In genomic region chr14:73231874-73232851, GRCh38 we compare ENCODE assay signal across 8 cellular contexts. TPM values are rescaled to one million over a fixed set of nuclear protein-coding genes. Genes with fewer than 3 reads are reported as not detected.
A peak's percentile ranks its signal among the peaks of the same experiment; 100 is the strongest.
DNase-seq lines count a peak whose midpoint lies in the region; ATAC-seq and TF ChIP-seq lines count a peak whose summit lies in the region.

No MANE protein-coding gene starts in this region.

- H3K9ac ChIP-seq in SK-N-SH, result no peak overlapping the region

- H3K4me2 ChIP-seq in GM23338, result peak overlapping the region; percentile 45; the same call in 1 of the 2 replicates
- H3K4me2 ChIP-seq in SK-N-SH, result no peak overlapping the region

- TF ChIP-seq RAD21 in SK-N-SH (IDR thresholded peaks at IDR 0.05; ENCODE audit: low read length), result peak; percentile 33; the same call in 1 of the 2 replicates

- H3K27ac ChIP-seq in GM23338 (ENCODE audit: low read depth) (no peak overlapping the region), SK-N-SH (ENCODE audit: low read depth in 2 of 2, low read length in 1 of 2) (no peak overlapping the region)

- no peak overlapping the region for H3K27ac Mint-ChIP-seq in GM23338

- peaks cover 34% of the 10 kb centered on the region for H3K27me3 Mint-ChIP-seq in GM23338 (ENCODE audit: insufficient read depth, low read depth, poor library complexity)

- DNase-seq in ACHN, result peak; percentile 38
- peak; percentile 87 for DNase-seq in GM23338 (ENCODE audit: low spot score)
- DNase-seq in SK-N-SH, result peak; percentile 42
- DNase-seq in iPS-NIHi11 (ENCODE audit: low spot score), result peak; percentile 73
- DNase-seq in AG08395 (ENCODE audit: low spot score), result no peak

- CTCF ChIA-PET in SK-N-SH (lab: Yijun Ruan, JAX), result interaction anchor here (0.6 to 1.5 kb wide), 6 partner anchors 12 to 230 kb away, joined by 3 to 4 read pairs (median 3); no protein-coding TSS in a partner anchor

- H3K27me3 ChIP-seq in GM23338 (ENCODE audit: insufficient read depth), result peaks cover 16% of the 10 kb centered on the region
- peaks cover 29% of the 10 kb centered on the region for H3K27me3 ChIP-seq in SK-N-SH (ENCODE audit: insufficient read depth)

- POLR2A ChIA-PET in SK-N-SH (lab: Yijun Ruan, JAX), result no interaction called here

- no peaks in the 10 kb centered on the region for H3K9me2 ChIP-seq in GM23338 (ENCODE audit: insufficient read depth)
- H3K9me2 ChIP-seq in SK-N-SH, result no peaks in the 10 kb centered on the region

- TF ChIP-seq EP300 in SK-N-SH (IDR thresholded peaks at IDR 0.05; ENCODE audit: borderline replicate concordance in 1 of 2, low read depth in 1 of 2, low read length in 1 of 2), result no peak

- TF ChIP-seq CTCF in GM23338 (conservative IDR thresholded peaks at IDR 0.05; ENCODE audit: low read depth in 2 of 2) (peak; percentile 63 to 81), SK-N-SH (IDR thresholded peaks at IDR 0.05) (peak; percentile 31)

- H3K4me3 Mint-ChIP-seq in GM23338, result no peak overlapping the region

- H3K4me1 ChIP-seq in GM23338 (ENCODE audit: insufficient read depth) (peaks cover 53% of the 10 kb centered on the region), SK-N-SH (ENCODE audit: control insufficient read depth in 1 of 2, insufficient read depth in 2 of 2, low read depth in 1 of 2, low read length in 1 of 2) (peaks cover 6 to 11% of the 10 kb centered on the region in 2 experiments; a peak in 2 of 4 replicates)

- peaks cover 28% of the 10 kb centered on the region for H3F3A ChIP-seq in GM23338 (replicated peaks; ENCODE audit: low read depth)
- H3F3A ChIP-seq in SK-N-SH (replicated peaks; ENCODE audit: insufficient read depth), result peaks cover 9% of the 10 kb centered on the region

- H3K4me1 Mint-ChIP-seq in GM23338, result peaks cover 63% of the 10 kb centered on the region

- no peaks in the 10 kb centered on the region for H3K9me3 ChIP-seq in SK-N-SH

- in situ Hi-C loops in ACHN (cut with HindIII; ENCODE audit: low pct_ligation_motif_present, low pct_unique_long_range_greater_than_20kb, low sequenced_read_pairs), result no loop called here

- H3K9me3 Mint-ChIP-seq in GM23338, result no peaks in the 10 kb centered on the region

- no peaks in the 10 kb centered on the region for H3K79me2 ChIP-seq in GM23338 (replicated peaks; ENCODE audit: insufficient read depth)
- H3K79me2 ChIP-seq in SK-N-SH (ENCODE audit: insufficient read depth), result no peaks in the 10 kb centered on the region

- H3K36me3 ChIP-seq in GM23338 (ENCODE audit: insufficient read depth) (no peaks in the 10 kb centered on the region), SK-N-SH (replicated peaks in 1 of 2; ENCODE audit: control insufficient read depth in 1 of 2, insufficient read depth in 2 of 2, low read length in 1 of 2) (no peaks in the 10 kb centered on the region)

- H3K36me3 Mint-ChIP-seq in GM23338 (ENCODE audit: low read depth), result no peaks in the 10 kb centered on the region

- 77% methylated on average over 15 of the region's 20 CpGs for WGBS in SK-N-SH (ENCODE audit: low lambda C conversion rate)

- H4K20me1 ChIP-seq in GM23338 (replicated peaks; ENCODE audit: insufficient read depth) (no peaks in the 10 kb centered on the region), SK-N-SH (ENCODE audit: insufficient read depth) (0 out of 2 replicates have a peak, but pooled peaks cover 3% of the 10 kb centered on the region)

- no peak overlapping the region for H3K4me3 ChIP-seq in GM23338
- H3K4me3 ChIP-seq in SK-N-SH (ENCODE audit: low read depth in 2 of 2, low read length in 1 of 2), result no peak overlapping the region

- peak overlapping the region; percentile 78 for H2AFZ ChIP-seq in GM23338
- no peak overlapping the region for H2AFZ ChIP-seq in SK-N-SH (ENCODE audit: low read depth)

- ATAC-seq in GM23338 (peak; percentile 55), HG02610 (IDR thresholded peaks at IDR 0.05; ENCODE audit: unreplicated experiment) (no peak), GM21717 (IDR thresholded peaks at IDR 0.05; ENCODE audit: unreplicated experiment) (no peak), HG03139 (IDR thresholded peaks at IDR 0.05; ENCODE audit: unreplicated experiment) (no peak)

TF ChIP-seq in SK-N-SH, 30 proteins besides CTCF, POLR2A, EP300 and RAD21:
- no peak for TF ChIP-seq RCOR1 (IDR thresholded peaks at IDR 0.05; ENCODE audit: low read length)
- TF ChIP-seq, protein P1, sequence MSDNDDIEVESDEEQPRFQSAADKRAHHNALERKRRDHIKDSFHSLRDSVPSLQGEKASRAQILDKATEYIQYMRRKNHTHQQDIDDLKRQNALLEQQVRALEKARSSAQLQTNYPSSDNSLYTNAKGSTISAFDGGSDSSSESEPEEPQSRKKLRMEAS (IDR thresholded peaks at IDR 0.05; ENCODE audit: low read depth), result no peak
- no peak for TF ChIP-seq TCF12 (IDR thresholded peaks at IDR 0.05)
- no peak for TF ChIP-seq GABPA (IDR thresholded peaks at IDR 0.05; ENCODE audit: low read depth)
- no peak for TF ChIP-seq JUND (IDR thresholded peaks at IDR 0.05)
- TF ChIP-seq POLR2AphosphoS5 (IDR thresholded peaks at IDR 0.05; ENCODE audit: low read depth, low read length), result no peak
TF ChIP-seq in SK-N-SH: peak in this region for 0.

RNA-seq across cellular contexts. Expression of gene PAPLN, which starts 5.1 kb away (rescaled TPM):
- 11.3 and 13.2 TPM in 2 replicates for total RNA-seq in GM23338 (2014; rRNA removed; shearing (Covaris generic))
- 2.4 and 2.8 TPM in 2 replicates for polyA plus RNA-seq in GM23338 (2016; fragmentation: Nextera tagmentation; extraction: Ambion mirVana)
- polyA plus RNA-seq in SK-N-SH (2012; rRNA removed), result 0.13 and 0.15 TPM in 2 replicates
- polyA plus RNA-seq in SK-N-SH (2012; cell fraction: cytosol; rRNA removed), result 0.05 and 0.14 TPM in 2 replicates
- polyA plus RNA-seq in SK-N-SH (2012; cell fraction: nucleus; rRNA removed), result 0.55 and 0.71 TPM in 2 replicates
